Comparison of ENCODE assay signal across 1 cellular context in the genomic region with DNA sequence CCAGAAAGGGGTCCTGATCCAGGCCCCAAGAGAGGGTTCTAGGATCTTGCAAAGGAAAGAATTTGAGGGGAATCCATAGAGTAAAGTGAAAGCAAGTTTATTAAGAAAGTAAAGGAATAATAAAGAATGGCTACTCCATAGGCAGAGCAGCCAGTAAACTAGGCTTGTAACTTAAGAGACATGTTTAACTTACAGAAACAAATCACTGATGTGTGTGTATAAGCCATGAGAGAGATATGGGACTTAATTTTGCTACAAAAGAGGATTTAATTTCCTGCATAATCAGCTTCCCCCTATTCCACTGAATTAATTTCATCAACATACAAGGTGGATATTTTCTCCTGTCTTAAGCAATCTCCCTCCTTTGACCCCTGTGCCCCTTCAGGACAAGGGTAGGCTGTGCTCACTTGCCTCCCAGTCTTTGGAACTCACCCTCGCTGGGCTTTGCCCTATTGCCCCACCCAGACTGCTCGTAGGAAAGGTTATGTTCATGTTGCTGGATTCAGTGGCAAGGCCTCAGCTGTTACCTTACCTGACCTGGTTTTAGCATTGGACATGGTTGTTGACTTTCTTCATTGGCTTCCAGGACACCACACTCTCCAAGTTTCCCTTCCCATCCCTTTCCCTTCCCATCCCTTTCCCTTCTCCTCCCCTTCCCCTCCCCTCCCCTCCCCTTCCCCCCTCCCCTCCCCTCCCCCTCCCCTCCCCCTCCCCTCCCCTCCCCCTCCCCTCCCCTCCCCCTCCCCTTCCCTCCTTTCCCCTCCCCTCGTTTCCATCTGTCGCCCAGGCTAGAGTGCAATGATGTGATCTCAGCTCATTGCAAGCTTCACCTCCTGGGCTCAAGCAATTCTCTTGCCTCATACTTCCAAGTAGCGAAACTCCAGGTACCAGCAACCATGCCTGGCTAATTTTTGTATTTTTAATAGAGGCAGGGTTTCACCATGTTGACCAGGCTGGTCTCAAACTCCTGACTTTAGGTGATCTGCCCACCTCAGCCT.
TF ChIP-seq lines count a peak whose summit lies in the region.

No MANE protein-coding gene starts in this region.

TF ChIP-seq in HepG2, 621 proteins besides CTCF, POLR2A, EP300 and RAD21 (continued from another document and continues in another):
- TF ChIP-seq, protein P1, sequence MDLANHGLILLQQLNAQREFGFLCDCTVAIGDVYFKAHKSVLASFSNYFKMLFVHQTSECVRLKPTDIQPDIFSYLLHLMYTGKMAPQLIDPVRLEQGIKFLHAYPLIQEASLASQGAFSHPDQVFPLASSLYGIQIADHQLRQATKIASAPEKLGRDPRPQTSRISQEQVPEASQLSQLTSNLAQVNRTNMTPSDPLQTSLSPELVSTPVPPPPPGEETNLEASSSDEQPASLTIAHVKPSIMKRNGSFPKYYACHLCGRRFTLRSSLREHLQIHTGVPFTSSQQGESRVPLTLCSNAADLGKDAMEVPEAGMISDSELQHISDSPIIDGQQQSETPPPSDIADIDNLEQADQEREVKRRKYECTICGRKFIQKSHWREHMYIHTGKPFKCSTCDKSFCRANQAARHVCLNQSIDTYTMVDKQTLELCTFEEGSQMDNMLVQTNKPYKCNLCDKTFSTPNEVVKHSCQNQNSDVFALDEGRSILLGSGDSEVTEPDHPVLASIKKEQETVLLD (CRISPR knock-in tag; IDR thresholded peaks at IDR 0.05; ENCODE audit: low read depth) = no peak
- TF ChIP-seq ZNF781 (CRISPR knock-in tag; IDR thresholded peaks at IDR 0.05; ENCODE audit: borderline replicate concordance, not compliant biosample characterization) (no peak), SMAD9 (CRISPR knock-in tag; IDR thresholded peaks at IDR 0.05) (no peak), ZNF7 (CRISPR knock-in tag; IDR thresholded peaks at IDR 0.05) (no peak), ZNF746 (CRISPR knock-in tag; IDR thresholded peaks at IDR 0.05) (peak; percentile 57), ZNF841 (CRISPR knock-in tag; IDR thresholded peaks at IDR 0.05; ENCODE audit: borderline replicate concordance) (no peak), MTA1 (CRISPR knock-in tag; IDR thresholded peaks at IDR 0.05; ENCODE audit: borderline replicate concordance) (no peak), ZNF17 (CRISPR knock-in tag; IDR thresholded peaks at IDR 0.05) (peak; percentile 95), PRPF4 (IDR thresholded peaks at IDR 0.05; ENCODE audit: low read depth, low read length, poor library complexity, severe bottlenecking) (no peak), ZNF572 (CRISPR knock-in tag; IDR thresholded peaks at IDR 0.05) (no peak), ZNF609 (CRISPR knock-in tag; IDR thresholded peaks at IDR 0.05; ENCODE audit: borderline replicate concordance) (peak; percentile 56; the same call in 1 of the 2 replicates), SATB2 (CRISPR knock-in tag; IDR thresholded peaks at IDR 0.05) (no peak), RFX5 (IDR thresholded peaks at IDR 0.05; ENCODE audit: low read depth, low read length) (no peak), ZNF782 (CRISPR knock-in tag; IDR thresholded peaks at IDR 0.05; ENCODE audit: borderline replicate concordance) (no peak), SMC3 (IDR thresholded peaks at IDR 0.05; ENCODE audit: low read length) (0 out of 2 replicates have a peak, but pooled peaks have one; percentile 18), TCF7 (IDR thresholded peaks at IDR 0.05; ENCODE audit: low read depth) (peak; percentile 40; the same call in 1 of the 2 replicates), ZBTB44 (CRISPR knock-in tag; IDR thresholded peaks at IDR 0.05) (no peak), PITX1 (CRISPR knock-in tag; IDR thresholded peaks at IDR 0.05) (peak; percentile 57; the same call in 1 of the 2 replicates), ZNF160 (CRISPR knock-in tag; IDR thresholded peaks at IDR 0.05) (no peak), PRDM4 (CRISPR knock-in tag; IDR thresholded peaks at IDR 0.05; ENCODE audit: borderline replicate concordance) (no peak), BRF2 (CRISPR knock-in tag; IDR thresholded peaks at IDR 0.05) (no peak), ZNF407 (CRISPR knock-in tag; IDR thresholded peaks at IDR 0.05; ENCODE audit: not compliant biosample characterization) (no peak)
